ENCODE assay signal across 8 cellular contexts in the genomic region with DNA sequence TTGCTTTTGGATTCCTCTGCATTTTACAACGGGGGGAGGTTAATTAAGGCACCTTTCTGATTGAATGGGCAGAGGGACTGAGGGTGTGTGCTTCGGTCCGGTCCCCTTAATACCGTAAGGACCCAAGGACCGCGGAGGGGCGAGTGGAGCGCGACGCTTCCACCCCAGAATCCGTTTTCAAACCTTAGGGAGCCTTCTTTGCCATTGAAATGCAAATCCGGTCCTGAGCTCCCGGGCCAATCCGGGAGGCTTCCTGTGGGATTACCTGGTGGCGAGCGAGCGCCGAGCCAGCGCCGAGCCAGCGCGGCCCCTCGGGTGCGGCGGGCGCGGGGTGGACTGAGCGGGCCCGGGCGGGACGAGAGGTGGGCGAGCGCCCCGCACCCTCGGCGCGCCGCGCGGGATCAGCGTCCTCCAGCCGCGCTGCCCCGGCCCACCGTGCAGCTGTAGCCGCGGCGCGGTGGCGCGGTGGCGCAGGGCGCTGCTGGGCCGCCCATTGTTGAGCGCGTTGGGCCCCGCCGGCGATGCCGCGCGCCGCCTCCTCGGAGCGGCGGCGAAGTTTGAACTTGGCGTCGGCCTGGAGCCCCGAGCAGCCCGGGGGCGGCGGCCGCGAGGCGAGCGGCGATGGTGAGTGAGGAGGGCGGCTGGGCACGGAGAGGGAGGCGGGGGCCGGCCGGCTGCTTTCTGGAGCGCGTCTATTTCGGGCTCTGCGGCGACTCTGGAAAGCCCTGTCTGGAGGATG.
DNase-seq lines count a peak whose midpoint lies in the region; ATAC-seq, FAIRE-seq and TF ChIP-seq lines count a peak whose summit lies in the region.

No MANE protein-coding gene starts in this region.

- H3K27ac ChIP-seq in AG04450 (ENCODE audit: low read depth, low read length) (peak overlapping the region; percentile 73), upper lobe of right lung (peak overlapping the region; percentile 70)
- H3K27ac ChIP-seq in naive thymus-derived CD4-positive, alpha-beta T cell (ENCODE audit: low read depth, low read length), result no peak overlapping the region

- H3K4me1 Mint-ChIP-seq in activated CD4-positive, alpha-beta T cell treated with anti-CD3 and anti-CD28 coated beads, Interleukin-2, amount 10 ng/mL, durations not matched to agents 24 days and 14 days, result peaks cover 11% of the 10 kb centered on the region
- H3K4me1 Mint-ChIP-seq in naive thymus-derived CD4-positive, alpha-beta T cell, result peaks cover 9 to 31% (median 16%) of the 10 kb centered on the region in 7 donors

- H3K27me3 Mint-ChIP-seq in activated CD4-positive, alpha-beta T cell treated with anti-CD3 and anti-CD28 coated beads, Interleukin-2, amount 10 ng/mL, durations not matched to agents 24 days and 14 days, result peaks cover 72% of the 10 kb centered on the region
- H3K27me3 Mint-ChIP-seq in naive thymus-derived CD4-positive, alpha-beta T cell, result peaks cover 65 to 85% (median 72%) of the 10 kb centered on the region in 5 donors

- no peaks in the 10 kb centered on the region for H3K36me3 ChIP-seq in naive thymus-derived CD4-positive, alpha-beta T cell (ENCODE audit: control insufficient read depth in 2 of 3, insufficient read depth in 3 of 3, low read length in 3 of 3)
- no peaks in the 10 kb centered on the region for H3K36me3 ChIP-seq in upper lobe of right lung

- FAIRE-seq in HTR-8/SVneo (lab: Jason Lieb, UNC), result no peak

- POLR2A ChIA-PET in AG04450 (lab: Yijun Ruan, JAX), result interaction anchor here (0.6 kb wide), 1 partner anchor 49 kb away, joined by 3 read pairs; no protein-coding TSS in a partner anchor
- POLR2A ChIA-PET in naive thymus-derived CD4-positive, alpha-beta T cell (lab: Charles Lee), result no interaction called here

- H3K4me1 ChIP-seq in naive thymus-derived CD4-positive, alpha-beta T cell (ENCODE audit: control insufficient read depth in 2 of 2, insufficient read depth in 2 of 2, low read length in 2 of 2), result peaks cover 0 to 9% of the 10 kb centered on the region in 2 donors
- H3K4me1 ChIP-seq in upper lobe of right lung, result peaks cover 31% of the 10 kb centered on the region

- peak; percentile 57 for ATAC-seq in GM18868 (IDR thresholded peaks at IDR 0.05; ENCODE audit: unreplicated experiment)
- ATAC-seq in esophagus mucosa, result peak; percentile 77
- ATAC-seq in naive thymus-derived CD4-positive, alpha-beta T cell, result peak; percentile 48
- ATAC-seq in upper lobe of right lung, result peak; percentile 88

- TF ChIP-seq CTCF in AG04450 (IDR thresholded peaks at IDR 0.05; ENCODE audit: low read depth, low read length) (no peak), upper lobe of right lung (IDR thresholded peaks at IDR 0.05) (no peak)

- no peaks in the 10 kb centered on the region for H3K9me3 Mint-ChIP-seq in activated CD4-positive, alpha-beta T cell treated with anti-CD3 and anti-CD28 coated beads, Interleukin-2, amount 10 ng/mL, durations not matched to agents 24 days and 14 days
- no peaks in the 10 kb centered on the region for H3K9me3 Mint-ChIP-seq in naive thymus-derived CD4-positive, alpha-beta T cell

- H3K4me3 Mint-ChIP-seq in activated CD4-positive, alpha-beta T cell treated with anti-CD3 and anti-CD28 coated beads, Interleukin-2, amount 10 ng/mL, durations not matched to agents 24 days and 14 days, result peak overlapping the region; percentile 60
- peak overlapping the region; percentile 66 to 84 (median 78) for H3K4me3 Mint-ChIP-seq in naive thymus-derived CD4-positive, alpha-beta T cell

- H3K27me3 ChIP-seq in AG04450 (ENCODE audit: control insufficient read depth, insufficient read depth, low read length) (no peaks in the 10 kb centered on the region), upper lobe of right lung (no peaks in the 10 kb centered on the region)
- H3K27me3 ChIP-seq in naive thymus-derived CD4-positive, alpha-beta T cell (ENCODE audit: control insufficient read depth in 2 of 2, insufficient read depth in 2 of 2, low read length in 2 of 2), result peaks cover 6 to 22% of the 10 kb centered on the region in 2 donors

- H3K27ac Mint-ChIP-seq in activated CD4-positive, alpha-beta T cell treated with anti-CD3 and anti-CD28 coated beads, Interleukin-2, amount 10 ng/mL, durations not matched to agents 24 days and 14 days, result no peak overlapping the region
- H3K27ac Mint-ChIP-seq in naive thymus-derived CD4-positive, alpha-beta T cell, result no peak overlapping the region

- H3K4me3 ChIP-seq in AG04450 (ENCODE audit: low read depth, low read length) (peak overlapping the region; percentile 72), upper lobe of right lung (peak overlapping the region; percentile 61)
- no peak overlapping the region for H3K4me3 ChIP-seq in naive thymus-derived CD4-positive, alpha-beta T cell (ENCODE audit: low read length)

- no peaks in the 10 kb centered on the region for H3K36me3 Mint-ChIP-seq in activated CD4-positive, alpha-beta T cell treated with anti-CD3 and anti-CD28 coated beads, Interleukin-2, amount 10 ng/mL, durations not matched to agents 24 days and 14 days (ENCODE audit: low read depth)
- peaks cover 0 to 2% (median 0%) of the 10 kb centered on the region in 5 donors for H3K36me3 Mint-ChIP-seq in naive thymus-derived CD4-positive, alpha-beta T cell

- intact Hi-C loops in activated CD4-positive, alpha-beta T cell treated with anti-CD3 and anti-CD28 coated beads, Interleukin-2, amount 10 ng/mL, durations not matched to agents 24 days and 14 days (cut with micrococcal nuclease), result no loop called here
- intact Hi-C loops in naive thymus-derived CD4-positive, alpha-beta T cell (cut with micrococcal nuclease), result no loop called here
- intact Hi-C loops in upper lobe of right lung (cut with DNase I), result no loop called here

- no peak for DNase-seq in AG04450 (ENCODE audit: low read depth, low spot score)
- peak; percentile 19 for DNase-seq in HTR-8/SVneo (ENCODE audit: insufficient read length, low spot score)
- peak; percentile 73 for DNase-seq in activated CD4-positive, alpha-beta T cell treated with anti-CD3 and anti-CD28 coated beads, Interleukin-2, amount 10 ng/mL, durations not matched to agents 24 days and 14 days
- peak in 4 of 9 donors; percentile 2 to 43 (median 8) for DNase-seq in naive thymus-derived CD4-positive, alpha-beta T cell
- DNase-seq in upper lobe of right lung, result peak; percentile 75
- DNase-seq in NAMALWA (ENCODE audit: low spot score), result no peak

- H3K9me3 ChIP-seq in AG04450 (ENCODE audit: control insufficient read depth, insufficient read depth, low read length) (no peaks in the 10 kb centered on the region), upper lobe of right lung (no peaks in the 10 kb centered on the region)
- no peaks in the 10 kb centered on the region for H3K9me3 ChIP-seq in naive thymus-derived CD4-positive, alpha-beta T cell (ENCODE audit: control insufficient read depth in 2 of 3, low read length in 3 of 3)

- CTCF ChIA-PET in AG04450 (lab: Charles Lee), result interaction anchor here (0.8 kb wide), 1 partner anchor 29 kb away, joined by 3 read pairs; no protein-coding TSS in a partner anchor
- CTCF ChIA-PET in naive thymus-derived CD4-positive, alpha-beta T cell (lab: Charles Lee), result no interaction called here

Comparison
In these comparisons a context has a peak if more than half of its experiments do, and no peak if none do; other contexts are left out.
1. DNase-seq: peak in HTR-8/SVneo (single experiment), activated CD4-positive, alpha-beta T cell treated with anti-CD3 and anti-CD28 coated beads, Interleukin-2, amount 10 ng/mL, durations not matched to agents 24 days and 14 days (single experiment) and upper lobe of right lung (single experiment); none in AG04450 (single experiment) and NAMALWA (single experiment).
2. Peak in every context shown above with its lines, with median percentiles within 50 percentile points of each other: ATAC-seq.